8 cellular contexts compared by ENCODE assay signal in the genomic region with DNA sequence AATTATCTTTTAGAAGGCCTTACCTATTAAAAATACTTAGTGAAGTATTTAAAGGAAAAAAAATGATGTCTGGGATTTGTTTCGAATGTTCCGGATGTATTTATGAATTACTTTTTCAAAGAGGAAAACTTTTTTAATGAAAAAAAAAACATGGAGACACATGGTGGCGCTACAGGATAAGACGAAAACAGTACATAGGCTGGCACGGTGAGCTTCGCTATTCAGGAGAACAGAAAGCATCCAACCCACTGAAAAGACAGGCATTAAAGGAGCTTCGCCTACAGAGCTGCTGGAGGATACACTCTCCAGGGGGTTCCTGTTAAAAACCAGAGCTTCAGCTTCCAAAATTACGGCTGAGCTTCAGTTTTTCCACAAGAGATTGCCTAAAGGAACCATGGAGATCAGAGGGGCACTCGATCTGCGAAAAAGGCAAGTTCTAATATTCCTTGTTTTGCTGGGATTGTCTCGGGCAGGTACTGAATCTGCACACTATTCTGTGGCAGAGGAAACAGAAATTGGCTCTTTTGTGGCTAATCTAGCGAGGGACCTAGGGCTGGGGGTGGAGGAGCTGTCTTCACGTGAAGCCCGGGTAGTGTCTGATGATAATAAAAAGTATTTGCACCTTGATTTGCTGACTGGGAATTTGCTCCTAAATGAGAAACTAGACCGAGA. TPM values are rescaled to one million over a fixed set of nuclear protein-coding genes. Genes with fewer than 3 reads are reported as not detected.
DNase-seq lines count a peak whose midpoint lies in the region; ATAC-seq, FAIRE-seq and TF ChIP-seq lines count a peak whose summit lies in the region.

A gene (plus strand): TSS at position 232 of the 672 bp plus-strand sequence. CDS start 163 bp downstream, at position 395.

- H3K27me3 ChIP-seq in astrocyte (ENCODE audit: insufficient read depth, low read length): no peaks in the 10 kb centered on the region
- peaks cover 0 to 6% of the 10 kb centered on the region in 2 donors for H3K27me3 ChIP-seq in left lung

- no peak for FAIRE-seq in astrocyte (lab: Jason Lieb, UNC)

- H3K4me3 ChIP-seq in astrocyte (ENCODE audit: insufficient read depth, low read depth, low read length) (no peak within 1 kb of the TSS), left lung (no peak within 1 kb of the TSS)

- H3K27ac ChIP-seq in astrocyte (ENCODE audit: low read depth, low read length) (no peak within 1 kb of the TSS), left lung (no peak within 1 kb of the TSS)

- H3K27ac Mint-ChIP-seq in astrocyte (ENCODE audit: unreplicated experiment) (no peak within 1 kb of the TSS), memory B cell (no peak within 1 kb of the TSS)

- intact Hi-C loops in left lung (cut with DNase I): no loop called here

- no peaks in the 10 kb centered on the region for H3K4me1 ChIP-seq in astrocyte (ENCODE audit: insufficient read depth, low read length)
- no peaks in the 10 kb centered on the region for H3K4me1 ChIP-seq in left lung

- H3K4me3 Mint-ChIP-seq in astrocyte (ENCODE audit: unreplicated experiment): peak within 1 kb of the TSS; percentile 76
- H3K4me3 Mint-ChIP-seq in memory B cell: peak within 1 kb of the TSS; percentile 19

- H3K27me3 Mint-ChIP-seq in astrocyte (ENCODE audit: low read depth, unreplicated experiment): no peaks in the 10 kb centered on the region
- H3K27me3 Mint-ChIP-seq in memory B cell: peaks cover 17% of the 10 kb centered on the region

- DNase-seq in NCI-H82 (lab: John Stamatoyannopoulos, UW) (peak; percentile 73), NCI-H82 treated with DMSO at 0.1 percent for 48 hours (lab: John Stamatoyannopoulos, UW; ENCODE audit: unreplicated experiment) (no peak), NCI-H128 (lab: John Stamatoyannopoulos, UW; ENCODE audit: unreplicated experiment) (peak; percentile 28), astrocyte (ENCODE audit: low read depth) (peak; percentile 7), memory B cell (ENCODE audit: low spot score in 2 of 2) (no peak), left lung (no peak)
- no peak for DNase-seq in stimulated activated CD4-positive, alpha-beta T cell treated with anti-CD3 and anti-CD28 coated beads, Interleukin-15, amount 100 ng/mL, for 24 hours

- H3K36me3 Mint-ChIP-seq in astrocyte (ENCODE audit: low read depth, unreplicated experiment) (peaks cover 8% of the 10 kb centered on the region), memory B cell (peaks cover 2% of the 10 kb centered on the region)

- no peak for ATAC-seq in memory B cell (ENCODE audit: low read depth)
- no peak for ATAC-seq in GM19455 (IDR thresholded peaks at IDR 0.05; ENCODE audit: unreplicated experiment)
- ATAC-seq in left lung: no peak

- H2AFZ ChIP-seq in astrocyte (ENCODE audit: low read depth, low read length): no peak within 1 kb of the TSS

- TF ChIP-seq CTCF in astrocyte (IDR thresholded peaks at IDR 0.05; ENCODE audit: insufficient read depth, low read depth, low read length): no peak
- TF ChIP-seq CTCF in left lung (IDR thresholded peaks at IDR 0.05): no peak

- H3K9me3 Mint-ChIP-seq in astrocyte (ENCODE audit: unreplicated experiment) (peaks cover 18% of the 10 kb centered on the region), memory B cell (peaks cover 16% of the 10 kb centered on the region)

- H3K9ac ChIP-seq in astrocyte (ENCODE audit: low read length): no peak within 1 kb of the TSS

- no peaks in the 10 kb centered on the region for H4K20me1 ChIP-seq in astrocyte (ENCODE audit: insufficient read depth, low read length)

- peak within 1 kb of the TSS; percentile 29 for H3K4me2 ChIP-seq in astrocyte (ENCODE audit: low read length)

- H3K4me1 Mint-ChIP-seq in astrocyte (ENCODE audit: low read depth, unreplicated experiment): no peaks in the 10 kb centered on the region
- H3K4me1 Mint-ChIP-seq in memory B cell: no peaks in the 10 kb centered on the region

- peaks cover 19% of the 10 kb centered on the region for H3K9me3 ChIP-seq in astrocyte (ENCODE audit: insufficient read depth, low read depth, low read length)
- peaks cover 0 to 89% of the 10 kb centered on the region in 2 donors for H3K9me3 ChIP-seq in left lung

- H3K36me3 ChIP-seq in astrocyte (ENCODE audit: insufficient read depth, low read length): no peaks in the 10 kb centered on the region
- no peaks in the 10 kb centered on the region for H3K36me3 ChIP-seq in left lung

- H3K79me2 ChIP-seq in astrocyte (ENCODE audit: insufficient read depth, low read length): no peaks in the 10 kb centered on the region

RNA-seq across cellular contexts. Expression of the gene that starts here (rescaled TPM):
- total RNA-seq in astrocyte (5.6 and 6.4 TPM in 2 replicates), left lung (1 to 10 TPM; 2.6 to 3.0 TPM)

Comparison
In these comparisons a context has a peak if more than half of its experiments do, and no peak if none do; other contexts are left out.
1. DNase-seq: peak in NCI-H82 (single experiment), NCI-H128 (single experiment) and astrocyte (single experiment); none in NCI-H82 treated with DMSO at 0.1 percent for 48 hours (single experiment), memory B cell (0 of 2), stimulated activated CD4-positive, alpha-beta T cell treated with anti-CD3 and anti-CD28 coated beads, Interleukin-15, amount 100 ng/mL, for 24 hours (single experiment) and left lung (0 of 2).